1 cellular context compared by ENCODE assay signal in genomic region chr3:136196401-136197158, GRCh38.
TF ChIP-seq lines count a peak whose summit lies in the region.

No MANE protein-coding gene starts in this region.

TF ChIP-seq in HepG2, 621 proteins besides CTCF, POLR2A, EP300 and RAD21 (continued from another document and continues in another):
- TF ChIP-seq PREB (CRISPR knock-in tag; IDR thresholded peaks at IDR 0.05) (peak; percentile 94; the same call in 1 of the 2 replicates), ETV5 (CRISPR knock-in tag; IDR thresholded peaks at IDR 0.05; ENCODE audit: borderline replicate concordance) (peak; percentile 30; the same call in 1 of the 2 replicates), CCDC6 (CRISPR knock-in tag; IDR thresholded peaks at IDR 0.05) (peak; percentile 87), NR2F1 (CRISPR knock-in tag; IDR thresholded peaks at IDR 0.05) (peak in 1 of 2 experiments; percentile 85; a peak in 3 of 4 replicates), MED1 (CRISPR knock-in tag; IDR thresholded peaks at IDR 0.05) (peak; percentile 95), ZNF557 (CRISPR knock-in tag; IDR thresholded peaks at IDR 0.05) (peak; percentile 94), NRL (CRISPR knock-in tag; IDR thresholded peaks at IDR 0.05; ENCODE audit: borderline replicate concordance) (peak; percentile 98), ZNF33B (CRISPR knock-in tag; IDR thresholded peaks at IDR 0.05) (peak; percentile 98), DMAP1 (CRISPR knock-in tag; IDR thresholded peaks at IDR 0.05) (peak; percentile 99), E2F5 (CRISPR knock-in tag; conservative IDR thresholded peaks at IDR 0.05) (0 out of 2 replicates have a peak, but pooled peaks have one; percentile 9), ZNF543 (CRISPR knock-in tag; IDR thresholded peaks at IDR 0.05) (peak; percentile 70; the same call in 1 of the 2 replicates), GABPB1 (CRISPR knock-in tag; IDR thresholded peaks at IDR 0.05) (peak; percentile 84), IRX3 (CRISPR knock-in tag; IDR thresholded peaks at IDR 0.05; ENCODE audit: borderline replicate concordance, low read depth) (peak; percentile 92), MXD3 (CRISPR knock-in tag; IDR thresholded peaks at IDR 0.05) (peak; percentile 96), FOXJ3 (CRISPR knock-in tag; IDR thresholded peaks at IDR 0.05; ENCODE audit: borderline replicate concordance) (peak; percentile 88; the same call in 1 of the 2 replicates), GFI1 (CRISPR knock-in tag; IDR thresholded peaks at IDR 0.05; ENCODE audit: borderline replicate concordance) (peak; percentile 78), ZNF20 (CRISPR knock-in tag; IDR thresholded peaks at IDR 0.05) (no peak), ZNF703 (CRISPR knock-in tag; IDR thresholded peaks at IDR 0.05; ENCODE audit: borderline replicate concordance) (peak; percentile 94), SKI (IDR thresholded peaks at IDR 0.05; ENCODE audit: partially characterized antibody) (no peak), LBX2 (CRISPR knock-in tag; IDR thresholded peaks at IDR 0.05; ENCODE audit: borderline replicate concordance) (peak; percentile 97; the same call in 1 of the 2 replicates), ZSCAN30 (CRISPR knock-in tag; IDR thresholded peaks at IDR 0.05) (peak; percentile 89), NFE2 (CRISPR knock-in tag; IDR thresholded peaks at IDR 0.05) (0 out of 2 replicates have a peak, but pooled peaks have one; percentile 24), THAP9 (CRISPR knock-in tag; IDR thresholded peaks at IDR 0.05; ENCODE audit: borderline replicate concordance) (peak; percentile 97), ZNF12 (CRISPR knock-in tag; IDR thresholded peaks at IDR 0.05) (0 out of 2 replicates have a peak, but pooled peaks have one; percentile 8), PITX1 (CRISPR knock-in tag; IDR thresholded peaks at IDR 0.05) (peak; percentile 87), PATZ1 (CRISPR knock-in tag; IDR thresholded peaks at IDR 0.05) (peak; percentile 69), SMARCC2 (IDR thresholded peaks at IDR 0.05) (no peak), SNAI1 (CRISPR knock-in tag; IDR thresholded peaks at IDR 0.05; ENCODE audit: borderline replicate concordance) (0 out of 2 replicates have a peak, but pooled peaks have one; percentile 66), ZNF550 (CRISPR knock-in tag; IDR thresholded peaks at IDR 0.05; ENCODE audit: borderline replicate concordance) (peak; percentile 35; the same call in 1 of the 2 replicates), ZNF576 (CRISPR knock-in tag; IDR thresholded peaks at IDR 0.05) (peak; percentile 97), TSC22D2 (CRISPR knock-in tag; IDR thresholded peaks at IDR 0.05; ENCODE audit: borderline replicate concordance) (peak; percentile 84), ZNF780A (CRISPR knock-in tag; IDR thresholded peaks at IDR 0.05) (peak; percentile 99), MXI1 (IDR thresholded peaks at IDR 0.05; ENCODE audit: borderline replicate concordance, low read depth, low read length) (peak; percentile 74), ZNF616 (CRISPR knock-in tag; IDR thresholded peaks at IDR 0.05; ENCODE audit: low read depth) (peak; percentile 97), CEBPZ (IDR thresholded peaks at IDR 0.05; ENCODE audit: low read length) (no peak), ZNF251 (CRISPR knock-in tag; IDR thresholded peaks at IDR 0.05) (0 out of 2 replicates have a peak, but pooled peaks have one; percentile 36), PPARG (CRISPR knock-in tag; conservative IDR thresholded peaks at IDR 0.05) (peak; percentile 81), SALL2 (CRISPR knock-in tag; IDR thresholded peaks at IDR 0.05) (peak; percentile 98), ZNF619 (CRISPR knock-in tag; IDR thresholded peaks at IDR 0.05) (peak; percentile 94), TCF7 (IDR thresholded peaks at IDR 0.05; ENCODE audit: low read depth) (no peak), PAXIP1 (CRISPR knock-in tag; conservative IDR thresholded peaks at IDR 0.05) (peak; percentile 84), ZBTB2 (CRISPR knock-in tag; IDR thresholded peaks at IDR 0.05; ENCODE audit: low read depth) (peak; percentile 63; the same call in 1 of the 2 replicates), ZNF501 (CRISPR knock-in tag; IDR thresholded peaks at IDR 0.05) (peak; percentile 100), ZBTB34 (CRISPR knock-in tag; IDR thresholded peaks at IDR 0.05) (peak; percentile 94), ZNF556 (CRISPR knock-in tag; IDR thresholded peaks at IDR 0.05; ENCODE audit: borderline replicate concordance) (peak; percentile 86), SCMH1 (CRISPR knock-in tag; IDR thresholded peaks at IDR 0.05; ENCODE audit: borderline replicate concordance) (no peak), RARG (CRISPR knock-in tag; IDR thresholded peaks at IDR 0.05; ENCODE audit: low read depth) (0 out of 2 replicates have a peak, but pooled peaks have one; percentile 76), ADNP (CRISPR knock-in tag; IDR thresholded peaks at IDR 0.05) (peak; percentile 13; the same call in 1 of the 2 replicates)
